7 cellular contexts compared by ENCODE assay signal in the genomic region with DNA sequence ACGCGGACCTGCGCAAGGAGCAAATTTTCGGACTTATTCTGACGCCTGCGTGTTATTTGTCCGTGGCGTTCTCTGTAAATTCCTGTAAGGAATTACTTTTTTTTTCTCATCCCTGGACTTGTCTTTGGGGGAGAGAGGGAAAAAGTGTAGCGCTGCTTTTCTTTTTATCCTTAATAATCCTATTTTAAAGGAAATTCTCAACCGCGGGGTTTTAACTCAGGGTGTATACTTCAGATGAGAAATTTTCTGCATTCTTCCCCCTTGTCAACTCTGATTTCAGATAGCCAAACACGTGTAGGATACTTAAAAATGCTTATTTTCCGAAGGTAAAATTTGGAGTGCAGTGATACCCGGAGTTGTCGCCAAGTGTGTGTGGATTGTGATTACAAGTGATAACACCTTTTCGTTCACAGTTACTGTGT. TPM values are rescaled to one million over a fixed set of nuclear protein-coding genes. Genes with fewer than 3 reads are reported as not detected.
DNase-seq lines count a peak whose midpoint lies in the region; ATAC-seq, FAIRE-seq and TF ChIP-seq lines count a peak whose summit lies in the region.

No MANE protein-coding gene starts in this region.

- H3K9me3 ChIP-seq in PC-9 (ENCODE audit: insufficient read depth, low read depth) (no peaks in the 10 kb centered on the region; the same call in 1 of the 2 replicates), H1 (ENCODE audit: insufficient read depth in 2 of 2, low read depth in 1 of 2, low read length in 1 of 2) (no peaks in the 10 kb centered on the region), neural cell (ENCODE audit: low read length) (no peaks in the 10 kb centered on the region)

- H2BK5ac ChIP-seq in H1 (ENCODE audit: low read depth, low read length), result 0 out of 2 replicates have a peak overlapping the region, but pooled peaks have one; percentile 71

- H4K8ac ChIP-seq in H1 (ENCODE audit: extremely low read depth, insufficient read depth, low read length), result no peak overlapping the region

- H2BK15ac ChIP-seq in H1 (ENCODE audit: low read length), result no peak overlapping the region

- H3K23me2 ChIP-seq in H1 (ENCODE audit: low read depth, low read length), result no peaks in the 10 kb centered on the region; the same call in 1 of the 2 replicates

- peak overlapping the region; percentile 59 for H4K5ac ChIP-seq in H1 (ENCODE audit: insufficient read length, low read depth, low read length)

- H3K4me3 ChIP-seq in PC-9, result peak overlapping the region; percentile 70
- H3K4me3 ChIP-seq in H1 (ENCODE audit: extremely low read depth in 1 of 4, insufficient read depth in 2 of 4, low read depth in 3 of 4, low read length in 4 of 4), result peak overlapping the region; percentile 54 to 97 (median 91)
- peak overlapping the region; percentile 89 for H3K4me3 ChIP-seq in neural cell (ENCODE audit: low read length)

- intact Hi-C loops in PC-9 (cut with micrococcal nuclease; ENCODE audit: unreplicated experiment), result loop anchor here (5.0 to 10.0 kb wide), 4 partner anchors 100 to 423 kb away; partner anchors contain the start of gene SRP19

- 3% methylated on average over 16 of the region's 16 CpGs; no CpG with 5 or more reads in 1 of the 2 experiments for WGBS in H1 (ENCODE audit: extremely low coverage in 1 of 2, insufficient coverage in 1 of 2, insufficient read length in 1 of 2, insufficient replicate concordance in 2 of 2, low coverage in 1 of 2, low lambda C conversion rate in 2 of 2, missing lambda C conversion rate in 1 of 2), 2 experiments

- no peak overlapping the region for H3K14ac ChIP-seq in H1 (ENCODE audit: insufficient read length)

- H3K9ac ChIP-seq in H1 (replicated peaks in 1 of 4; ENCODE audit: extremely low read depth in 1 of 4, low read depth in 3 of 4, low read length in 3 of 4) (peak overlapping the region; percentile 84 to 90 (median 88)), neural cell (ENCODE audit: low read length) (peak overlapping the region; percentile 77)

- peak; percentile 48 for FAIRE-seq in GM12892 (lab: Jason Lieb, UNC)
- no peak for FAIRE-seq in H1 (lab: Jason Lieb, UNC)

- H3K79me2 ChIP-seq in PC-9 (ENCODE audit: low read depth), result peaks cover 59% of the 10 kb centered on the region
- peaks cover 18 to 55% of the 10 kb centered on the region in 2 experiments; a peak in 3 of 4 replicates for H3K79me2 ChIP-seq in H1 (ENCODE audit: control insufficient read depth in 1 of 2, insufficient read depth in 2 of 2, low read length in 2 of 2)
- H3K79me2 ChIP-seq in neural cell (replicated peaks; ENCODE audit: insufficient read depth, low read length), result peaks cover 44% of the 10 kb centered on the region

- H3K79me1 ChIP-seq in H1 (ENCODE audit: low read depth, low read length), result 0 out of 2 replicates have a peak, but pooled peaks cover 2% of the 10 kb centered on the region

- H3K56ac ChIP-seq in H1 (replicated peaks; ENCODE audit: insufficient read length, low read depth, low read length), result peak overlapping the region; percentile 79

- TF ChIP-seq RAD21 in H1 (IDR thresholded peaks at IDR 0.05 in 1 of 2, conservative IDR thresholded peaks at IDR 0.05 in 1 of 2; ENCODE audit: low read depth in 2 of 2, low read length in 2 of 2) (no peak), neural cell (conservative IDR thresholded peaks at IDR 0.05) (no peak)

- BruUV-seq in PC-9 (replicated peaks; lab: Mats Ljungman, UMichigan), result TSS peak; percentile 43

- TF ChIP-seq EP300 in H1 (IDR thresholded peaks at IDR 0.05; ENCODE audit: borderline replicate concordance in 1 of 2, low read depth in 2 of 2, low read length in 2 of 2) (no peak), neural cell (conservative IDR thresholded peaks at IDR 0.05; ENCODE audit: poor library complexity, severe bottlenecking) (no peak)

- peak overlapping the region; percentile 99 for H2AFZ ChIP-seq in PC-9
- no peak overlapping the region for H2AFZ ChIP-seq in H1 (ENCODE audit: low read length)
- peak overlapping the region; percentile 84 for H2AFZ ChIP-seq in neural cell (ENCODE audit: low read depth, low read length)

- H3K9me2 ChIP-seq in PC-9 (ENCODE audit: insufficient read depth) (no peaks in the 10 kb centered on the region), neural cell (ENCODE audit: insufficient read depth, low read length) (no peaks in the 10 kb centered on the region)

- no peak overlapping the region for H2BK12ac ChIP-seq in H1 (ENCODE audit: low read depth, low read length)

- H3K27ac ChIP-seq in PC-9 (peak overlapping the region; percentile 63), H1 (ENCODE audit: low read depth, low read length) (peak overlapping the region; percentile 86; the same call in 1 of the 2 replicates), neural cell (ENCODE audit: low read length) (peak overlapping the region; percentile 75)

- H3F3A ChIP-seq in PC-9 (ENCODE audit: insufficient read depth, low read depth), result peaks cover 6% of the 10 kb centered on the region; the same call in 1 of the 2 replicates
- no peaks in the 10 kb centered on the region for H3F3A ChIP-seq in neural cell (ENCODE audit: insufficient read depth, low read length, poor library complexity, severe bottlenecking)

- POLR2A ChIA-PET in PC-9 (lab: Charles Lee; ENCODE audit: unreplicated experiment) (no interaction called here), H1 (lab: Charles Lee; ENCODE audit: partially characterized antibody) (no interaction called here)

- no peak overlapping the region; the same call in 1 of the 2 replicates for H3K18ac ChIP-seq in H1 (ENCODE audit: extremely low read depth, low read length)

- H3K4me2 ChIP-seq in PC-9 (peak overlapping the region; percentile 83), H1 (ENCODE audit: insufficient read depth in 1 of 2, low read depth in 2 of 2, low read length in 2 of 2) (peak overlapping the region; percentile 63 to 86), neural cell (ENCODE audit: low read length) (peak overlapping the region; percentile 63)

- TF ChIP-seq POLR2A in GM12892 (IDR thresholded peaks at IDR 0.05; ENCODE audit: low read depth, low read length) (no peak), H1 (IDR thresholded peaks at IDR 0.05; ENCODE audit: control extremely low read depth in 1 of 2, low read depth in 2 of 2, low read length in 2 of 2) (no peak)

- no peak overlapping the region for H3K4ac ChIP-seq in H1 (replicated peaks; ENCODE audit: insufficient read length, low read depth, low read length)

- ATAC-seq in GM18498 (IDR thresholded peaks at IDR 0.05; ENCODE audit: unreplicated experiment) (no peak), HG03432 (IDR thresholded peaks at IDR 0.05; ENCODE audit: unreplicated experiment) (no peak)

- H4K91ac ChIP-seq in H1 (replicated peaks; ENCODE audit: insufficient read length, low read length), result no peak overlapping the region

- CTCF ChIA-PET in PC-9 (lab: Charles Lee) (no interaction called here), H1 (lab: Charles Lee; ENCODE audit: partially characterized antibody) (no interaction called here)

- no peak overlapping the region for H2BK120ac ChIP-seq in H1 (replicated peaks; ENCODE audit: low read depth, low read length)

- peaks cover 33% of the 10 kb centered on the region for H3K4me1 ChIP-seq in PC-9 (replicated peaks; ENCODE audit: insufficient read depth)
- H3K4me1 ChIP-seq in H1 (replicated peaks in 1 of 4; ENCODE audit: control insufficient read depth in 3 of 4, insufficient read depth in 4 of 4, low read length in 3 of 4), result peaks cover 3 to 9% (median 5%) of the 10 kb centered on the region in 4 experiments; a peak in 6 of 7 replicates

- TF ChIP-seq CTCF in PC-9 (conservative IDR thresholded peaks at IDR 0.05), result no peak
- no peak for TF ChIP-seq CTCF in H1 (IDR thresholded peaks at IDR 0.05; ENCODE audit: control extremely low read depth in 1 of 3, insufficient read depth in 1 of 3, low read depth in 1 of 3, low read length in 3 of 3)
- TF ChIP-seq CTCF in neural cell (IDR thresholded peaks at IDR 0.05; ENCODE audit: poor library complexity, severe bottlenecking), result no peak

- no peaks in the 10 kb centered on the region for H4K20me1 ChIP-seq in PC-9 (ENCODE audit: insufficient read depth)
- peaks cover 0 to 8% of the 10 kb centered on the region in 2 experiments for H4K20me1 ChIP-seq in H1 (replicated peaks in 1 of 2; ENCODE audit: control insufficient read depth in 1 of 2, insufficient read depth in 2 of 2, low read length in 2 of 2)
- H4K20me1 ChIP-seq in neural cell (ENCODE audit: insufficient read depth), result no peaks in the 10 kb centered on the region

- H3K27me3 ChIP-seq in PC-9 (ENCODE audit: insufficient read depth, low read depth) (no peaks in the 10 kb centered on the region), H1 (replicated peaks in 1 of 4; ENCODE audit: control insufficient read depth in 3 of 4, extremely low read depth in 1 of 4, insufficient read depth in 3 of 4, low read length in 3 of 4) (no peaks in the 10 kb centered on the region), neural cell (ENCODE audit: insufficient read depth, low read depth, low read length) (no peaks in the 10 kb centered on the region)

- H3K36me3 ChIP-seq in PC-9 (ENCODE audit: low read depth) (peaks cover 12% of the 10 kb centered on the region; the same call in 1 of the 2 replicates), H1 (ENCODE audit: control insufficient read depth in 2 of 4, insufficient read depth in 4 of 4, low read length in 3 of 4) (peaks cover 0 to 8% (median 0%) of the 10 kb centered on the region in 4 experiments; a peak in 2 of 8 replicates), neural cell (ENCODE audit: insufficient read depth, low read length) (no peaks in the 10 kb centered on the region)

- no peak overlapping the region for H2AK5ac ChIP-seq in H1 (ENCODE audit: low read depth, low read length)

- DNase-seq in GM12892 (ENCODE audit: insufficient read length) (no peak), PC-9 (no peak), H1 (ENCODE audit: low read depth in 1 of 2, low spot score in 2 of 2) (no peak), NK-92 (lab: John Stamatoyannopoulos, UW; ENCODE audit: unreplicated experiment) (no peak)

- no peak overlapping the region for H3K23ac ChIP-seq in H1 (ENCODE audit: insufficient read length)

- no peak overlapping the region for H2BK20ac ChIP-seq in H1 (ENCODE audit: low read length)

RNA-seq across cellular contexts. Expression of gene DCP2, which starts 0.9 kb away (rescaled TPM):
- 29.5 TPM for polyA plus RNA-seq in GM12892 (2012; ENCODE audit: missing spikeins)
- 40.0 and 45.6 TPM in 2 replicates for total RNA-seq in PC-9 (2021)
- 162 and 173 TPM in 2 replicates for total RNA-seq in H1 (2021; fragmentation: NEBNext Ultra II Directional; extraction: Animal tissue kit (Norgen Biotek cat#: 25700))
- 14.4 and 41.7 TPM in 2 replicates for polyA plus RNA-seq in H1 (2011; rRNA removed)
- polyA plus RNA-seq in H1 (2011; cell fraction: cytosol; rRNA removed), result 24.9 TPM
- 69.2 TPM for polyA plus RNA-seq in H1 (2011; cell fraction: nucleus; rRNA removed)
- polyA plus RNA-seq in H1 (2012, experiment 1 of 2), result 25.3 to 46.8 TPM (median 37.4 TPM) in 4 replicates
- 3.1 TPM for polyA plus RNA-seq in H1 (2012, experiment 2 of 2)
- polyA plus RNA-seq in H1 (2013, experiment 1 of 2), result 49.7 TPM
- polyA plus RNA-seq in H1 (2013, experiment 2 of 2), result 50.6 TPM
- 100 and 161 TPM in 2 replicates for polyA minus RNA-seq in H1 (2011; rRNA and poly(A)+ RNA removed)
- 76.3 TPM for polyA minus RNA-seq in H1 (2011; cell fraction: cytosol; rRNA and poly(A)+ RNA removed)
- 135 TPM for polyA minus RNA-seq in H1 (2011; cell fraction: nucleus; rRNA and poly(A)+ RNA removed)
- polyA plus RNA-seq in neural cell, result 26.2 and 30.0 TPM in 2 replicates
- 86.4 and 89.4 TPM in 2 replicates for polyA minus RNA-seq in neural cell

RNA-seq across cellular contexts. Expression of gene REEP5, which starts 55.4 kb away (rescaled TPM):
- 25.6 TPM for polyA plus RNA-seq in GM12892 (2012; ENCODE audit: missing spikeins)
- total RNA-seq in PC-9 (2021), result 45.2 and 53.6 TPM in 2 replicates
- 56.6 and 58.3 TPM in 2 replicates for total RNA-seq in H1 (2021; fragmentation: NEBNext Ultra II Directional; extraction: Animal tissue kit (Norgen Biotek cat#: 25700))
- polyA plus RNA-seq in H1 (2011; rRNA removed) (69.3 and 94.3 TPM in 2 replicates), neural cell (51.6 and 53.7 TPM in 2 replicates)
- polyA plus RNA-seq in H1 (2011; cell fraction: cytosol; rRNA removed), result 60.3 TPM
- polyA plus RNA-seq in H1 (2011; cell fraction: nucleus; rRNA removed), result 148 TPM
- polyA plus RNA-seq in H1 (2012, experiment 1 of 2), result 45.8 to 68.6 TPM (median 50.6 TPM) in 4 replicates
- 9.2 TPM for polyA plus RNA-seq in H1 (2012, experiment 2 of 2)
- 65.9 TPM for polyA plus RNA-seq in H1 (2013, experiment 1 of 2)
- polyA plus RNA-seq in H1 (2013, experiment 2 of 2), result 70.8 TPM
- polyA minus RNA-seq in H1 (2011; rRNA and poly(A)+ RNA removed), result 113 and 123 TPM in 2 replicates
- polyA minus RNA-seq in H1 (2011; cell fraction: cytosol; rRNA and poly(A)+ RNA removed), result 39.3 TPM
- polyA minus RNA-seq in H1 (2011; cell fraction: nucleus; rRNA and poly(A)+ RNA removed), result 97.4 TPM
- polyA minus RNA-seq in neural cell, result 44.6 and 46.5 TPM in 2 replicates
